ENCODE assay signal across 8 cellular contexts in genomic region chr5:1110260-1110929, GRCh38. TPM values are rescaled to one million over a fixed set of nuclear protein-coding genes. Genes with fewer than 3 reads are reported as not detected.
DNase-seq lines count a peak whose midpoint lies in the region; ATAC-seq and TF ChIP-seq lines count a peak whose summit lies in the region.

No MANE protein-coding gene starts in this region.

- H3K4me1 Mint-ChIP-seq in CD4-positive, alpha-beta T cell (ENCODE audit: low read depth): peaks cover 49% of the 10 kb centered on the region
- peaks cover 30% of the 10 kb centered on the region for H3K4me1 Mint-ChIP-seq in endodermal cell

- no peaks in the 10 kb centered on the region for H3K27me3 ChIP-seq in CD4-positive, alpha-beta T cell (ENCODE audit: control insufficient read depth, insufficient read depth, low read length)
- H3K27me3 ChIP-seq in PC-9 (ENCODE audit: insufficient read depth, low read depth) (no peaks in the 10 kb centered on the region), endodermal cell (ENCODE audit: control insufficient read depth, insufficient read depth, low read length, poor library complexity, severe bottlenecking) (no peaks in the 10 kb centered on the region), neural cell (ENCODE audit: insufficient read depth, low read depth, low read length) (peaks cover 10% of the 10 kb centered on the region)

- peak overlapping the region; percentile 93 for H3K4me3 Mint-ChIP-seq in CD4-positive, alpha-beta T cell
- H3K4me3 Mint-ChIP-seq in endodermal cell: peak overlapping the region; percentile 72

- H3K36me3 Mint-ChIP-seq in CD4-positive, alpha-beta T cell (ENCODE audit: low read depth): peaks cover 14% of the 10 kb centered on the region
- H3K36me3 Mint-ChIP-seq in endodermal cell (ENCODE audit: low read depth): no peaks in the 10 kb centered on the region

- H3K9ac ChIP-seq in endodermal cell (ENCODE audit: extremely low read depth, low read length, poor library complexity, severe bottlenecking) (no peak overlapping the region), neural cell (ENCODE audit: low read length) (no peak overlapping the region)

- H3K9me3 ChIP-seq in CD4-positive, alpha-beta T cell (ENCODE audit: control insufficient read depth, low read length): no peaks in the 10 kb centered on the region
- H3K9me3 ChIP-seq in PC-9 (ENCODE audit: insufficient read depth, low read depth) (no peaks in the 10 kb centered on the region), endodermal cell (ENCODE audit: control insufficient read depth, low read length) (no peaks in the 10 kb centered on the region), neural cell (ENCODE audit: low read length) (no peaks in the 10 kb centered on the region)

- POLR2A ChIA-PET in CD4-positive, alpha-beta T cell (lab: Charles Lee): interaction anchor here (0.6 kb wide), 1 partner anchor 19 kb away, joined by 3 read pairs; no protein-coding TSS in a partner anchor
- POLR2A ChIA-PET in PC-9 (lab: Charles Lee; ENCODE audit: unreplicated experiment): no interaction called here

- peak overlapping the region; percentile 84 for H3K4me3 ChIP-seq in PC-9
- H3K4me3 ChIP-seq in endodermal cell (ENCODE audit: low read length): peak overlapping the region; percentile 84
- H3K4me3 ChIP-seq in neural cell (ENCODE audit: low read length): peak overlapping the region; percentile 65

- DNase-seq in CD4-positive, alpha-beta T cell: no peak
- DNase-seq in PC-9 (peak; percentile 49 to 70), endodermal cell (no peak), HuH-7.5 (ENCODE audit: low spot score) (no peak)
- DNase-seq in stimulated activated CD4-positive, alpha-beta T cell treated with anti-CD3 and anti-CD28 coated beads, Interleukin-1b, Interleukin-23, amount 100 ng/mL, for 48 hours: no peak

- WGBS in endodermal cell (ENCODE audit: insufficient coverage in 1 of 2, insufficient read length in 1 of 2), 2 experiments: 90 to 92% methylated on average over 16 to 24 of the region's 24 CpGs

- intact Hi-C loops in CD4-positive, alpha-beta T cell (cut with DNase I, micrococcal nuclease): no loop called here
- intact Hi-C loops in PC-9 (cut with micrococcal nuclease; ENCODE audit: unreplicated experiment): loop anchor here (10.0 kb wide), 2 partner anchors 404 to 726 kb away; no protein-coding TSS in a partner anchor

- H3K79me2 ChIP-seq in PC-9 (ENCODE audit: low read depth) (peaks cover 36% of the 10 kb centered on the region), neural cell (replicated peaks; ENCODE audit: insufficient read depth, low read length) (peaks cover 9% of the 10 kb centered on the region)

- ATAC-seq in CD4-positive, alpha-beta T cell (ENCODE audit: poor library complexity): no peak
- ATAC-seq in HG02678 (IDR thresholded peaks at IDR 0.05; ENCODE audit: unreplicated experiment) (no peak), HG02981 (IDR thresholded peaks at IDR 0.05; ENCODE audit: unreplicated experiment) (no peak)

- H3K9me3 Mint-ChIP-seq in CD4-positive, alpha-beta T cell: no peaks in the 10 kb centered on the region
- H3K9me3 Mint-ChIP-seq in endodermal cell: no peaks in the 10 kb centered on the region

- peak overlapping the region; percentile 65 for H3K27ac ChIP-seq in CD4-positive, alpha-beta T cell (ENCODE audit: low read depth, low read length)
- no peak overlapping the region for H3K27ac ChIP-seq in PC-9
- no peak overlapping the region for H3K27ac ChIP-seq in endodermal cell (ENCODE audit: low read depth, low read length)
- H3K27ac ChIP-seq in neural cell (ENCODE audit: low read length): no peak overlapping the region

- H3K36me3 ChIP-seq in PC-9 (ENCODE audit: low read depth): no peaks in the 10 kb centered on the region
- peaks cover 9% of the 10 kb centered on the region for H3K36me3 ChIP-seq in endodermal cell (ENCODE audit: control insufficient read depth, insufficient read depth, low read length)
- H3K36me3 ChIP-seq in neural cell (ENCODE audit: insufficient read depth, low read length): no peaks in the 10 kb centered on the region

- BruUV-seq in PC-9 (replicated peaks; lab: Mats Ljungman, UMichigan): no TSS peak

- TF ChIP-seq RAD21 in neural cell (conservative IDR thresholded peaks at IDR 0.05): no peak

- H2AFZ ChIP-seq in PC-9: no peak overlapping the region
- H2AFZ ChIP-seq in neural cell (ENCODE audit: low read depth, low read length): no peak overlapping the region

- no peaks in the 10 kb centered on the region for H3K9me2 ChIP-seq in PC-9 (ENCODE audit: insufficient read depth)
- no peaks in the 10 kb centered on the region for H3K9me2 ChIP-seq in neural cell (ENCODE audit: insufficient read depth, low read length)

- H3F3A ChIP-seq in PC-9 (ENCODE audit: insufficient read depth, low read depth): peaks cover 14% of the 10 kb centered on the region
- no peaks in the 10 kb centered on the region for H3F3A ChIP-seq in neural cell (ENCODE audit: insufficient read depth, low read length, poor library complexity, severe bottlenecking)

- no peak for TF ChIP-seq EP300 in neural cell (conservative IDR thresholded peaks at IDR 0.05; ENCODE audit: poor library complexity, severe bottlenecking)

- no peak for TF ChIP-seq CTCF in CD4-positive, alpha-beta T cell (IDR thresholded peaks at IDR 0.05)
- no peak for TF ChIP-seq CTCF in PC-9 (conservative IDR thresholded peaks at IDR 0.05)
- TF ChIP-seq CTCF in endodermal cell (conservative IDR thresholded peaks at IDR 0.05): no peak
- no peak for TF ChIP-seq CTCF in neural cell (IDR thresholded peaks at IDR 0.05; ENCODE audit: poor library complexity, severe bottlenecking)

- CTCF ChIA-PET in CD4-positive, alpha-beta T cell (lab: Charles Lee): interaction anchor here (1.3 kb wide), 1 partner anchor 30 kb away, joined by 3 read pairs; no protein-coding TSS in a partner anchor
- CTCF ChIA-PET in PC-9 (lab: Charles Lee): no interaction called here

- H4K20me1 ChIP-seq in PC-9 (ENCODE audit: insufficient read depth): peaks cover 51% of the 10 kb centered on the region
- no peaks in the 10 kb centered on the region for H4K20me1 ChIP-seq in neural cell (ENCODE audit: insufficient read depth)

- H3K4me1 ChIP-seq in PC-9 (replicated peaks; ENCODE audit: insufficient read depth): peaks cover 30% of the 10 kb centered on the region
- H3K4me1 ChIP-seq in endodermal cell (ENCODE audit: control insufficient read depth, insufficient read depth, low read length): peaks cover 17% of the 10 kb centered on the region

- H3K4me2 ChIP-seq in PC-9 (peak overlapping the region; percentile 91), neural cell (ENCODE audit: low read length) (no peak overlapping the region)

- peak overlapping the region; percentile 92 for H3K27ac Mint-ChIP-seq in CD4-positive, alpha-beta T cell
- no peak overlapping the region for H3K27ac Mint-ChIP-seq in endodermal cell

- H3K27me3 Mint-ChIP-seq in CD4-positive, alpha-beta T cell: no peaks in the 10 kb centered on the region
- H3K27me3 Mint-ChIP-seq in endodermal cell (ENCODE audit: insufficient read depth): no peaks in the 10 kb centered on the region

TF ChIP-seq in neural cell, 6 proteins besides CTCF, POLR2A, EP300 and RAD21:
- TF ChIP-seq REST (IDR thresholded peaks at IDR 0.05; ENCODE audit: borderline replicate concordance) (no peak), TAF1 (IDR thresholded peaks at IDR 0.05; ENCODE audit: low read depth) (no peak), MXI1 (conservative IDR thresholded peaks at IDR 0.05; ENCODE audit: poor library complexity, severe bottlenecking) (no peak), EZH2 (IDR thresholded peaks at IDR 0.05; ENCODE audit: borderline replicate concordance, insufficient read depth, low read length, poor library complexity, severe bottlenecking) (no peak), POLR2AphosphoS5 (IDR thresholded peaks at IDR 0.05) (no peak), SMC3 (conservative IDR thresholded peaks at IDR 0.05; ENCODE audit: poor library complexity) (no peak)

RNA-seq across cellular contexts. Expression of gene SLC12A7, which starts 1.5 kb away (rescaled TPM):
- 10 to 100 TPM; 47.9 to 51.7 TPM for total RNA-seq in CD4-positive, alpha-beta T cell
- 174 and 207 TPM in 2 replicates for total RNA-seq in PC-9 (2021)
- total RNA-seq in endodermal cell: 10 to 100 TPM; 58.9 to 61.6 TPM
- 45.1 TPM for polyA plus RNA-seq in endodermal cell (2013, experiment 1 of 2)
- 40.0 TPM for polyA plus RNA-seq in endodermal cell (2013, experiment 2 of 2)
- 3.1 and 4.5 TPM in 2 replicates for polyA plus RNA-seq in neural cell
- 6.8 and 7.3 TPM in 2 replicates for polyA minus RNA-seq in neural cell

Comparison
In these comparisons a context has a peak if more than half of its experiments do, and no peak if none do; other contexts are left out.
1. DNase-seq: peak in PC-9 (2 of 2); none in CD4-positive, alpha-beta T cell (0 of 10), endodermal cell (single experiment), stimulated activated CD4-positive, alpha-beta T cell treated with anti-CD3 and anti-CD28 coated beads, Interleukin-1b, Interleukin-23, amount 100 ng/mL, for 48 hours (single experiment) and HuH-7.5 (single experiment).
2. Peak in every context shown above with its lines, with median percentiles within 50 percentile points of each other: H3K4me3 ChIP-seq.